8 cellular contexts compared by ENCODE assay signal in genomic region chr6:30744054-30744805, GRCh38. TPM values are rescaled to one million over a fixed set of nuclear protein-coding genes. Genes with fewer than 3 reads are reported as not detected.
DNase-seq lines count a peak whose midpoint lies in the region; ATAC-seq and TF ChIP-seq lines count a peak whose summit lies in the region.

IER3 (minus strand) TSS chr6:30744547; CDS start chr6:30744518, 29 bp downstream.

- ATAC-seq in activated CD8-positive, alpha-beta T cell treated with anti-CD3 and anti-CD28 coated beads for 36 hours = peak; percentile 56

- POLR2A ChIA-PET in CD4-positive, alpha-beta memory T cell (lab: Charles Lee; ENCODE audit: partially characterized antibody) = interaction anchor here (0.7 to 3.7 kb wide), 17 partner anchors 9 to 226 kb away, joined by 3 to 19 read pairs (median 4); partner anchors contain the start of genes GTF2H4 and MRPS18B
- POLR2A ChIA-PET in activated CD8-positive, alpha-beta T cell treated with anti-CD3 and anti-CD28 coated beads for 36 hours (lab: Charles Lee) = interaction anchor here (0.7 to 10.9 kb wide), 24 partner anchors 9 to 251 kb away, joined by 3 to 212 read pairs (median 5); partner anchors contain the start of genes MRPS18B, PPP1R10 and TUBB

- CTCF ChIA-PET in CD4-positive, alpha-beta memory T cell (lab: Charles Lee; ENCODE audit: partially characterized antibody) = interaction anchor here (0.7 to 2.1 kb wide), 16 partner anchors 8 to 343 kb away, joined by 3 to 6 read pairs (median 4); partner anchors contain the start of gene VARS2
- CTCF ChIA-PET in activated CD8-positive, alpha-beta T cell treated with anti-CD3 and anti-CD28 coated beads for 36 hours (lab: Charles Lee) = interaction anchor here (0.7 to 2.4 kb wide), 11 partner anchors 11 to 140 kb away, joined by 3 to 9 read pairs (median 4); partner anchors contain the start of gene DDR1

- peak within 1 kb of the TSS; percentile 63 for H3K27ac ChIP-seq in CD4-positive, alpha-beta memory T cell (ENCODE audit: low read depth, low read length)
- H3K27ac ChIP-seq in effector memory CD4-positive, alpha-beta T cell (ENCODE audit: insufficient read depth, low read length, poor library complexity, severe bottlenecking) = peak within 1 kb of the TSS; percentile 58

- DNase-seq in CD4-positive, alpha-beta memory T cell = peak; percentile 59 to 80 (median 66)
- DNase-seq in HCEC 1CT (peak; percentile 95), NCI-H526 (lab: John Stamatoyannopoulos, UW) (peak; percentile 69 to 91), medulla oblongata (ENCODE audit: extremely low spot score) (peak; percentile 81), NCI-H2227 (lab: John Stamatoyannopoulos, UW; ENCODE audit: unreplicated experiment) (no peak)
- DNase-seq in activated CD8-positive, alpha-beta T cell treated with anti-CD3 and anti-CD28 coated beads for 36 hours = peak; percentile 94
- DNase-seq in effector memory CD4-positive, alpha-beta T cell = peak; percentile 49 to 73 (median 66)
- peak; percentile 78 to 86 (median 85) for DNase-seq in stimulated activated CD4-positive, alpha-beta T cell treated with anti-CD3 and anti-CD28 coated beads, TNF-alpha, amount 100 ng/mL, for 24 hours (ENCODE audit: low read depth in 3 of 3)

- peaks cover 37 to 59% (median 47%) of the 10 kb centered on the region in 4 donors for H3K4me1 Mint-ChIP-seq in CD4-positive, alpha-beta memory T cell
- H3K4me1 Mint-ChIP-seq in activated CD8-positive, alpha-beta T cell treated with anti-CD3 and anti-CD28 coated beads for 36 hours (ENCODE audit: low read depth) = peaks cover 63% of the 10 kb centered on the region

- no peaks in the 10 kb centered on the region for H3K27me3 Mint-ChIP-seq in CD4-positive, alpha-beta memory T cell
- no peaks in the 10 kb centered on the region for H3K27me3 Mint-ChIP-seq in activated CD8-positive, alpha-beta T cell treated with anti-CD3 and anti-CD28 coated beads for 36 hours

- H3K4me3 Mint-ChIP-seq in CD4-positive, alpha-beta memory T cell = peak within 1 kb of the TSS; percentile 86 to 97 (median 90)
- peak within 1 kb of the TSS; percentile 99 for H3K4me3 Mint-ChIP-seq in activated CD8-positive, alpha-beta T cell treated with anti-CD3 and anti-CD28 coated beads for 36 hours

- H3K36me3 ChIP-seq in CD4-positive, alpha-beta memory T cell (ENCODE audit: insufficient read depth, low read length) = peaks cover 9% of the 10 kb centered on the region
- H3K36me3 ChIP-seq in effector memory CD4-positive, alpha-beta T cell (ENCODE audit: control insufficient read depth, insufficient read depth, low read length) = no peaks in the 10 kb centered on the region

- peak within 1 kb of the TSS; percentile 84 to 98 (median 93) for H3K27ac Mint-ChIP-seq in CD4-positive, alpha-beta memory T cell
- H3K27ac Mint-ChIP-seq in activated CD8-positive, alpha-beta T cell treated with anti-CD3 and anti-CD28 coated beads for 36 hours = peak within 1 kb of the TSS; percentile 94

- H3K4me3 ChIP-seq in CD4-positive, alpha-beta memory T cell (ENCODE audit: low read length in 2 of 2) = peak within 1 kb of the TSS; percentile 50 to 64
- H3K4me3 ChIP-seq in effector memory CD4-positive, alpha-beta T cell (ENCODE audit: insufficient read depth, low read depth, low read length, poor library complexity, severe bottlenecking) = peak within 1 kb of the TSS; percentile 83

- TF ChIP-seq CTCF in activated CD8-positive, alpha-beta T cell treated with anti-CD3 and anti-CD28 coated beads for 36 hours (IDR thresholded peaks at IDR 0.05) = peak; percentile 35

- H3K4me1 ChIP-seq in CD4-positive, alpha-beta memory T cell (ENCODE audit: insufficient read depth, low read length) = peaks cover 37% of the 10 kb centered on the region
- peaks cover 19% of the 10 kb centered on the region for H3K4me1 ChIP-seq in effector memory CD4-positive, alpha-beta T cell (ENCODE audit: control insufficient read depth, insufficient read depth, low read length, poor library complexity, severe bottlenecking)

- H3K36me3 Mint-ChIP-seq in CD4-positive, alpha-beta memory T cell = peaks cover 19 to 21% of the 10 kb centered on the region in 2 donors
- peaks cover 50% of the 10 kb centered on the region for H3K36me3 Mint-ChIP-seq in activated CD8-positive, alpha-beta T cell treated with anti-CD3 and anti-CD28 coated beads for 36 hours (ENCODE audit: low read depth)

- H3K9me3 Mint-ChIP-seq in CD4-positive, alpha-beta memory T cell = no peaks in the 10 kb centered on the region
- H3K9me3 Mint-ChIP-seq in activated CD8-positive, alpha-beta T cell treated with anti-CD3 and anti-CD28 coated beads for 36 hours = no peaks in the 10 kb centered on the region

- no peaks in the 10 kb centered on the region for H3K27me3 ChIP-seq in CD4-positive, alpha-beta memory T cell (ENCODE audit: insufficient read depth, low read length)
- H3K27me3 ChIP-seq in effector memory CD4-positive, alpha-beta T cell (replicated peaks; ENCODE audit: control insufficient read depth, insufficient read depth, low read length, poor library complexity, severe bottlenecking) = no peaks in the 10 kb centered on the region

- no peaks in the 10 kb centered on the region for H3K9me3 ChIP-seq in CD4-positive, alpha-beta memory T cell (ENCODE audit: control insufficient read depth in 1 of 2, low read length in 2 of 2)
- H3K9me3 ChIP-seq in effector memory CD4-positive, alpha-beta T cell (ENCODE audit: control insufficient read depth, low read length) = no peaks in the 10 kb centered on the region

- intact Hi-C loops in CD4-positive, alpha-beta memory T cell (cut with micrococcal nuclease) = loop anchor here (1.0 to 5.0 kb wide), 4 partner anchors 68 to 343 kb away; no protein-coding TSS in a partner anchor
- intact Hi-C loops in activated CD8-positive, alpha-beta T cell treated with anti-CD3 and anti-CD28 coated beads for 36 hours (cut with micrococcal nuclease) = loop anchor here (2.0 to 5.0 kb wide), 2 partner anchors 25 to 43 kb away; no protein-coding TSS in a partner anchor

RNA-seq across cellular contexts. Expression of gene IER3, which starts in this region (rescaled TPM):
- total RNA-seq in CD4-positive, alpha-beta memory T cell = 10 to 100 TPM; 11.3 to 11.4 TPM
- polyA plus RNA-seq in CD4-positive, alpha-beta memory T cell = under 1 TPM; 0.77 to 0.83 TPM
- 100 to 1,000 TPM; 375 to 386 TPM for total RNA-seq in activated CD8-positive, alpha-beta T cell treated with anti-CD3 and anti-CD28 coated beads for 36 hours

Comparison
In these comparisons a context has a peak if more than half of its experiments do, and no peak if none do; other contexts are left out.
1. RNA of gene IER3 (total RNA-seq): 375 to 386 TPM in activated CD8-positive, alpha-beta T cell treated with anti-CD3 and anti-CD28 coated beads for 36 hours; 11.3 to 11.4 TPM in CD4-positive, alpha-beta memory T cell; every median in the first group is over 10 times any median in the second.